In the genomic region with DNA sequence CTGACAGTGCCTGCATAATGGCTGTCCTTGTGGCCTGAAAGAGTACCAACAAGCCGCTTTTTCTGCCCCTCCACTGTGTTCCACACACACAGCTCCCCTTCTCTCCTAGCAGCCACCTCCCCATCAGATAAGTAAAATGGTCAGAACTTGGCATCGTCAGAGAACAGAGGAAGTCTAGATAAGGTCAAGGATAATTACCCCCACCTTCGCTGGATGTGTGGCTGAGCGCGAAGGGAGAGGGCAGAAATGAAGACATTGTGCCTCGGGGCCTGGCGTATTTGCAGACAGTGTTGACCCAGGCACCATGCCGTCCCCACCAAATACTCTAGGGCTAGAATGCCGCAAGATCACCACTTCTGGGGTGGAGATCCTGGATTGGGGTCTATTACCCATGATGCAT, we compare ENCODE assay signal across 1 cellular context.
TF ChIP-seq lines count a peak whose summit lies in the region.

No MANE protein-coding gene starts in this region.

TF ChIP-seq in K562, 482 proteins besides CTCF, POLR2A, EP300 and RAD21 (continued from another document):
- TF ChIP-seq, protein P1, sequence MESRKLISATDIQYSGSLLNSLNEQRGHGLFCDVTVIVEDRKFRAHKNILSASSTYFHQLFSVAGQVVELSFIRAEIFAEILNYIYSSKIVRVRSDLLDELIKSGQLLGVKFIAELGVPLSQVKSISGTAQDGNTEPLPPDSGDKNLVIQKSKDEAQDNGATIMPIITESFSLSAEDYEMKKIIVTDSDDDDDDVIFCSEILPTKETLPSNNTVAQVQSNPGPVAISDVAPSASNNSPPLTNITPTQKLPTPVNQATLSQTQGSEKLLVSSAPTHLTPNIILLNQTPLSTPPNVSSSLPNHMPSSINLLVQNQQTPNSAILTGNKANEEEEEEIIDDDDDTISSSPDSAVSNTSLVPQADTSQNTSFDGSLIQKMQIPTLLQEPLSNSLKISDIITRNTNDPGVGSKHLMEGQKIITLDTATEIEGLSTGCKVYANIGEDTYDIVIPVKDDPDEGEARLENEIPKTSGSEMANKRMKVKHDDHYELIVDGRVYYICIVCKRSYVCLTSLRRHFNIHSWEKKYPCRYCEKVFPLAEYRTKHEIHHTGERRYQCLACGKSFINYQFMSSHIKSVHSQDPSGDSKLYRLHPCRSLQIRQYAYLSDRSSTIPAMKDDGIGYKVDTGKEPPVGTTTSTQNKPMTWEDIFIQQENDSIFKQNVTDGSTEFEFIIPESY (CRISPR knock-in tag; IDR thresholded peaks at IDR 0.05), result no peak
- no peak for TF ChIP-seq CBX5 (IDR thresholded peaks at IDR 0.05; ENCODE audit: borderline replicate concordance, low read depth)
- TF ChIP-seq ZNF134 (CRISPR knock-in tag; conservative IDR thresholded peaks at IDR 0.05), result no peak
- no peak for TF ChIP-seq MCM5 (IDR thresholded peaks at IDR 0.05; ENCODE audit: low read depth)
- no peak for TF ChIP-seq PURB (CRISPR knock-in tag; IDR thresholded peaks at IDR 0.05; ENCODE audit: low read depth)
- TF ChIP-seq YBX1 (IDR thresholded peaks at IDR 0.05), result no peak
- TF ChIP-seq NRF1 (conservative IDR thresholded peaks at IDR 0.05 in 1 of 2, IDR thresholded peaks at IDR 0.05 in 1 of 2), result no peak
- TF ChIP-seq, protein P2, sequence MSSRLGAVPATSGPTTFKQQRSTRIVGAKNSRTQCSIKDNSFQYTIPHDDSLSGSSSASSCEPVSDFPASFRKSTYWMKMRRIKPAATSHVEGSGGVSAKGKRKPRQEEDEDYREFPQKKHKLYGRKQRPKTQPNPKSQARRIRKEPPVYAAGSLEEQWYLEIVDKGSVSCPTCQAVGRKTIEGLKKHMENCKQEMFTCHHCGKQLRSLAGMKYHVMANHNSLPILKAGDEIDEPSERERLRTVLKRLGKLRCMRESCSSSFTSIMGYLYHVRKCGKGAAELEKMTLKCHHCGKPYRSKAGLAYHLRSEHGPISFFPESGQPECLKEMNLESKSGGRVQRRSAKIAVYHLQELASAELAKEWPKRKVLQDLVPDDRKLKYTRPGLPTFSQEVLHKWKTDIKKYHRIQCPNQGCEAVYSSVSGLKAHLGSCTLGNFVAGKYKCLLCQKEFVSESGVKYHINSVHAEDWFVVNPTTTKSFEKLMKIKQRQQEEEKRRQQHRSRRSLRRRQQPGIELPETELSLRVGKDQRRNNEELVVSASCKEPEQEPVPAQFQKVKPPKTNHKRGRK (tag; IDR thresholded peaks at IDR 0.05), result no peak
- no peak for TF ChIP-seq RBM15 (IDR thresholded peaks at IDR 0.05; ENCODE audit: insufficient read depth, low read length)
- no peak for TF ChIP-seq CHD4 (IDR thresholded peaks at IDR 0.05; ENCODE audit: insufficient read depth, insufficient replicate concordance, low read depth, low read length, poor library complexity, severe bottlenecking)
- TF ChIP-seq ZNF699 (CRISPR knock-in tag; IDR thresholded peaks at IDR 0.05; ENCODE audit: insufficient replicate concordance), result no peak
- no peak for TF ChIP-seq ZC3H11A (IDR thresholded peaks at IDR 0.05; ENCODE audit: low read depth, low read length)
- TF ChIP-seq SNIP1 (IDR thresholded peaks at IDR 0.05; ENCODE audit: low read depth), result no peak
- TF ChIP-seq, protein P3, sequence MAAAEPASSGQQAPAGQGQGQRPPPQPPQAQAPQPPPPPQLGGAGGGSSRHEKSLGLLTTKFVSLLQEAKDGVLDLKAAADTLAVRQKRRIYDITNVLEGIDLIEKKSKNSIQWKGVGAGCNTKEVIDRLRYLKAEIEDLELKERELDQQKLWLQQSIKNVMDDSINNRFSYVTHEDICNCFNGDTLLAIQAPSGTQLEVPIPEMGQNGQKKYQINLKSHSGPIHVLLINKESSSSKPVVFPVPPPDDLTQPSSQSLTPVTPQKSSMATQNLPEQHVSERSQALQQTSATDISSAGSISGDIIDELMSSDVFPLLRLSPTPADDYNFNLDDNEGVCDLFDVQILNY (CRISPR knock-in tag; IDR thresholded peaks at IDR 0.05), result no peak
